8 cellular contexts compared by ENCODE assay signal in the genomic region with DNA sequence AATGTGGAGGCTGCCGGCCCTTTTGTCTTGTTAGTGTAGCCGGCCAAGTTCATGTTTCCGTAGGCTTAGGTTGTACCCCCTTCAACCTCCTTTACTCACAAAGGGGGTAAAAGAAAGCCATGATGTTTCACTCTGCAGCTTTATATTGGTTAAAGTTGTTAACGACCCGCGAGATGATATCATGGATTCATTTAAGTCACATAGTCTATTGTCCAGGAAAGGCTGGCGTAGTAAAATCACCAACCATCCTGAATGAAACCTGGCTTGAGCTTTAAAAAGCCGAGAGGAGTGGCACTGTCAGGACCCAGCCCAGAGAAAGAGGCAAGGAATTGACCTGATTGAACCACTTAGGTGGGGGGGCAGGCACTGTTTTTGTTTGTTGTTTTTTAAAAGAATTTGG. TPM values are rescaled to one million over a fixed set of nuclear protein-coding genes. Genes with fewer than 3 reads are reported as not detected.
DNase-seq lines count a peak whose midpoint lies in the region; ATAC-seq and TF ChIP-seq lines count a peak whose summit lies in the region.

No MANE protein-coding gene starts in this region.

- peak overlapping the region; percentile 93 for H3K9ac ChIP-seq in iPS-20b (ENCODE audit: low read depth, low read length)

- intact Hi-C loops in stomach (cut with DNase I; ENCODE audit: low total_unique reads): no loop called here

- TF ChIP-seq EP300 in stomach (IDR thresholded peaks at IDR 0.05): no peak

- peaks cover 52% of the 10 kb centered on the region for H3K36me3 ChIP-seq in iPS-20b (ENCODE audit: insufficient read depth, low read depth, low read length)
- peaks cover 9 to 30% (median 25%) of the 10 kb centered on the region in 4 donors for H3K36me3 ChIP-seq in stomach

- H3K36me3 Mint-ChIP-seq in activated naive CD8-positive, alpha-beta T cell treated with anti-CD3 and anti-CD28 coated beads, Interleukin-2, amount 50 U/mL, for 24 hours (ENCODE audit: low read depth): peaks cover 37% of the 10 kb centered on the region

- H3K4me1 ChIP-seq in iPS-20b (ENCODE audit: insufficient read depth, low read length) (peaks cover 5% of the 10 kb centered on the region; the same call in 1 of the 2 replicates), stomach (peaks cover 21 to 50% (median 34%) of the 10 kb centered on the region in 4 donors)

- WGBS in stomach, 5 donors: 2 to 5% (median 4%) methylated on average over 8 of the region's 8 CpGs

- TF ChIP-seq CTCF in stomach (IDR thresholded peaks at IDR 0.05): no peak

- no peak for TF ChIP-seq POLR2A in stomach (IDR thresholded peaks at IDR 0.05)

- no peaks in the 10 kb centered on the region for H3K27me3 Mint-ChIP-seq in activated naive CD8-positive, alpha-beta T cell treated with anti-CD3 and anti-CD28 coated beads, Interleukin-2, amount 50 U/mL, for 24 hours

- no peaks in the 10 kb centered on the region for H3K27me3 ChIP-seq in iPS-20b (ENCODE audit: insufficient read depth, low read length)
- no peaks in the 10 kb centered on the region for H3K27me3 ChIP-seq in stomach

- DNase-seq in DMS53 (lab: John Stamatoyannopoulos, UW) (peak; percentile 51), DMS53 treated with DMSO at 0.1 percent for 48 hours (lab: John Stamatoyannopoulos, UW; ENCODE audit: unreplicated experiment) (no peak), stomach (no peak), 8988T (no peak), GOT3 (lab: John Stamatoyannopoulos, UW) (no peak)
- no peak for DNase-seq in activated naive CD8-positive, alpha-beta T cell treated with anti-CD3 and anti-CD28 coated beads, Interleukin-2, amount 50 U/mL, for 24 hours

- peaks cover 28% of the 10 kb centered on the region for H3K4me1 Mint-ChIP-seq in activated naive CD8-positive, alpha-beta T cell treated with anti-CD3 and anti-CD28 coated beads, Interleukin-2, amount 50 U/mL, for 24 hours

- H3K4me3 ChIP-seq in iPS-20b (ENCODE audit: low read length): peak overlapping the region; percentile 95
- peak overlapping the region; percentile 68 to 92 (median 73) for H3K4me3 ChIP-seq in stomach

- H3K27ac ChIP-seq in iPS-20b (ENCODE audit: low read length): no peak overlapping the region
- H3K27ac ChIP-seq in stomach: peak overlapping the region; percentile 87 to 94 (median 90)

- no peaks in the 10 kb centered on the region for H3K9me3 ChIP-seq in iPS-20b (ENCODE audit: insufficient read depth, low read depth, low read length)
- H3K9me3 ChIP-seq in stomach: no peaks in the 10 kb centered on the region

- H3K4me3 Mint-ChIP-seq in activated naive CD8-positive, alpha-beta T cell treated with anti-CD3 and anti-CD28 coated beads, Interleukin-2, amount 50 U/mL, for 24 hours: peak overlapping the region; percentile 85

- H3K9me3 Mint-ChIP-seq in activated naive CD8-positive, alpha-beta T cell treated with anti-CD3 and anti-CD28 coated beads, Interleukin-2, amount 50 U/mL, for 24 hours: no peaks in the 10 kb centered on the region

- no peak for ATAC-seq in activated naive CD8-positive, alpha-beta T cell treated with anti-CD3 and anti-CD28 coated beads, Interleukin-2, amount 50 U/mL, for 24 hours
- no peak for ATAC-seq in GM19351 (IDR thresholded peaks at IDR 0.05; ENCODE audit: unreplicated experiment)

- H3K27ac Mint-ChIP-seq in activated naive CD8-positive, alpha-beta T cell treated with anti-CD3 and anti-CD28 coated beads, Interleukin-2, amount 50 U/mL, for 24 hours: peak overlapping the region; percentile 59

RNA-seq across cellular contexts. Expression of a gene that starts 1.3 kb away (rescaled TPM):
- 10 to 100 TPM; 13.8 to 27.2 (median 16.9) TPM for total RNA-seq in stomach
- polyA plus RNA-seq in stomach: 10 to 100 TPM; 18.4 to 20.6 (median 18.8) TPM

RNA-seq across cellular contexts. Expression of a gene that starts 5.4 kb away (rescaled TPM):
- 10 to 100 TPM in 4 of 5 donors, not detected in 1; 12.3 to 28.1 (median 22.0) TPM for total RNA-seq in stomach
- polyA plus RNA-seq in stomach: 10 to 100 TPM; 17.0 to 33.3 (median 22.3) TPM

RNA-seq across cellular contexts. Expression of a gene that starts 17.7 kb away (rescaled TPM):
- 1,000 to 10,000 TPM in 1 of 5 donors, 100 to 1,000 TPM in 1, 10 to 100 TPM in 3; 47.2 to 2,520 (median 84.1) TPM for total RNA-seq in stomach
- 10 to 100 TPM in 2 of 3 donors, 1 to 10 TPM in 1; 6.1 to 15.0 (median 11.9) TPM for polyA plus RNA-seq in stomach

RNA-seq across cellular contexts. Expression of a gene that starts 46.3 kb away (rescaled TPM):
- 10 to 100 TPM; 10.3 to 41.4 (median 12.9) TPM for total RNA-seq in stomach
- 1 to 10 TPM; 3.2 to 5.7 (median 3.4) TPM for polyA plus RNA-seq in stomach
